ENCODE assay signal across 1 cellular context in the genomic region with DNA sequence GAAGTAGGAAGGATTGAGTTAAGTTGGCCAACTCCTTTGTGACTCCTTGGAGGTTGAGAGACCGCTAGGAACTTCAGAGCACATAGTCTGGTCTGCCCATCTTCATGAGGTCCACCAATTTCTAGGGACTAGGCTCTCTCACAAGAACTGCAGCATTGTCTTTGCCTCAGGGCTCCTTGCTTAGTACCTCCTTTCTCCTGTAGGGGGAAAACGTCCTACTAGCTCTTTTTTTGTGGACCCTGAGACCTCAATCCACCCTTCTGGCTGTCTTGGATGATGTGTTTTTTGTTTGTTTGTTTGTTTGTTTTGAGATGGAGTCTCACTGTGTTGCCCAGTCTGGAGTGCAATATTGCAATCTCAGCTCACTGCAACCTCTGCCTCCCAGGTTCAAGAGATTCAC.
TF ChIP-seq lines count a peak whose summit lies in the region.

No MANE protein-coding gene starts in this region.

TF ChIP-seq in HepG2, 621 proteins besides CTCF, POLR2A, EP300 and RAD21 (continued from another document):
- TF ChIP-seq, protein P1, sequence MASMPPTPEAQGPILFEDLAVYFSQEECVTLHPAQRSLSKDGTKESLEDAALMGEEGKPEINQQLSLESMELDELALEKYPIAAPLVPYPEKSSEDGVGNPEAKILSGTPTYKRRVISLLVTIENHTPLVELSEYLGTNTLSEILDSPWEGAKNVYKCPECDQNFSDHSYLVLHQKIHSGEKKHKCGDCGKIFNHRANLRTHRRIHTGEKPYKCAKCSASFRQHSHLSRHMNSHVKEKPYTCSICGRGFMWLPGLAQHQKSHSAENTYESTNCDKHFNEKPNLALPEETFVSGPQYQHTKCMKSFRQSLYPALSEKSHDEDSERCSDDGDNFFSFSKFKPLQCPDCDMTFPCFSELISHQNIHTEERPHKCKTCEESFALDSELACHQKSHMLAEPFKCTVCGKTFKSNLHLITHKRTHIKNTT (CRISPR knock-in tag; IDR thresholded peaks at IDR 0.05), result no peak
- TF ChIP-seq, protein P2, sequence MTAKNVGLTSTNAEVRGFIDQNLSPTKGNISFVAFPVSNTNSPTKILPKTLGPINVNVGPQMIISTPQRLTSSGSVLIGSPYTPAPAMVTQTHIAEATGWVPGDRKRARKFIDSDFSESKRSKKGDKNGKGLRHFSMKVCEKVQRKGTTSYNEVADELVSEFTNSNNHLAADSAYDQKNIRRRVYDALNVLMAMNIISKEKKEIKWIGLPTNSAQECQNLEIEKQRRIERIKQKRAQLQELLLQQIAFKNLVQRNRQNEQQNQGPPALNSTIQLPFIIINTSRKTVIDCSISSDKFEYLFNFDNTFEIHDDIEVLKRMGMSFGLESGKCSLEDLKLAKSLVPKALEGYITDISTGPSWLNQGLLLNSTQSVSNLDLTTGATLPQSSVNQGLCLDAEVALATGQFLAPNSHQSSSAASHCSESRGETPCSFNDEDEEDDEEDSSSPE (CRISPR knock-in tag; IDR thresholded peaks at IDR 0.05), result no peak
- TF ChIP-seq, protein P3, sequence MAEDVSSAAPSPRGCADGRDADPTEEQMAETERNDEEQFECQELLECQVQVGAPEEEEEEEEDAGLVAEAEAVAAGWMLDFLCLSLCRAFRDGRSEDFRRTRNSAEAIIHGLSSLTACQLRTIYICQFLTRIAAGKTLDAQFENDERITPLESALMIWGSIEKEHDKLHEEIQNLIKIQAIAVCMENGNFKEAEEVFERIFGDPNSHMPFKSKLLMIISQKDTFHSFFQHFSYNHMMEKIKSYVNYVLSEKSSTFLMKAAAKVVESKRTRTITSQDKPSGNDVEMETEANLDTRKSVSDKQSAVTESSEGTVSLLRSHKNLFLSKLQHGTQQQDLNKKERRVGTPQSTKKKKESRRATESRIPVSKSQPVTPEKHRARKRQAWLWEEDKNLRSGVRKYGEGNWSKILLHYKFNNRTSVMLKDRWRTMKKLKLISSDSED (CRISPR knock-in tag; IDR thresholded peaks at IDR 0.05), result no peak
- TF ChIP-seq, protein P4, sequence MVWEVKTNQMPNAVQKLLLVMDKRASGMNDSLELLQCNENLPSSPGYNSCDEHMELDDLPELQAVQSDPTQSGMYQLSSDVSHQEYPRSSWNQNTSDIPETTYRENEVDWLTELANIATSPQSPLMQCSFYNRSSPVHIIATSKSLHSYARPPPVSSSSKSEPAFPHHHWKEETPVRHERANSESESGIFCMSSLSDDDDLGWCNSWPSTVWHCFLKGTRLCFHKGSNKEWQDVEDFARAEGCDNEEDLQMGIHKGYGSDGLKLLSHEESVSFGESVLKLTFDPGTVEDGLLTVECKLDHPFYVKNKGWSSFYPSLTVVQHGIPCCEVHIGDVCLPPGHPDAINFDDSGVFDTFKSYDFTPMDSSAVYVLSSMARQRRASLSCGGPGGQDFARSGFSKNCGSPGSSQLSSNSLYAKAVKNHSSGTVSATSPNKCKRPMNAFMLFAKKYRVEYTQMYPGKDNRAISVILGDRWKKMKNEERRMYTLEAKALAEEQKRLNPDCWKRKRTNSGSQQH (CRISPR knock-in tag; IDR thresholded peaks at IDR 0.05; ENCODE audit: low read depth), result no peak
- TF ChIP-seq ZNF331 (CRISPR knock-in tag; IDR thresholded peaks at IDR 0.05) (no peak), ZNF543 (CRISPR knock-in tag; IDR thresholded peaks at IDR 0.05) (no peak), ZNF432 (CRISPR knock-in tag; IDR thresholded peaks at IDR 0.05; ENCODE audit: borderline replicate concordance) (no peak), IKZF1 (IDR thresholded peaks at IDR 0.05) (no peak), AKAP8 (CRISPR knock-in tag; IDR thresholded peaks at IDR 0.05) (no peak), NFIB (CRISPR knock-in tag; IDR thresholded peaks at IDR 0.05; ENCODE audit: borderline replicate concordance) (no peak), KLF6 (CRISPR knock-in tag; IDR thresholded peaks at IDR 0.05) (no peak), ZFP1 (CRISPR knock-in tag; IDR thresholded peaks at IDR 0.05) (no peak), MTA1 (CRISPR knock-in tag; IDR thresholded peaks at IDR 0.05; ENCODE audit: borderline replicate concordance) (no peak), ZMAT3 (CRISPR knock-in tag; conservative IDR thresholded peaks at IDR 0.05) (no peak), RBAK (CRISPR knock-in tag; IDR thresholded peaks at IDR 0.05) (no peak), KLF11 (CRISPR knock-in tag; IDR thresholded peaks at IDR 0.05) (no peak)
- TF ChIP-seq, protein P5, sequence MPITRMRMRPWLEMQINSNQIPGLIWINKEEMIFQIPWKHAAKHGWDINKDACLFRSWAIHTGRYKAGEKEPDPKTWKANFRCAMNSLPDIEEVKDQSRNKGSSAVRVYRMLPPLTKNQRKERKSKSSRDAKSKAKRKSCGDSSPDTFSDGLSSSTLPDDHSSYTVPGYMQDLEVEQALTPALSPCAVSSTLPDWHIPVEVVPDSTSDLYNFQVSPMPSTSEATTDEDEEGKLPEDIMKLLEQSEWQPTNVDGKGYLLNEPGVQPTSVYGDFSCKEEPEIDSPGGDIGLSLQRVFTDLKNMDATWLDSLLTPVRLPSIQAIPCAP (CRISPR knock-in tag; IDR thresholded peaks at IDR 0.05; ENCODE audit: low read depth), result no peak
